8 cellular contexts compared by ENCODE assay signal in genomic region chr21:46295996-46296752, GRCh38. TPM values are rescaled to one million over a fixed set of nuclear protein-coding genes. Genes with fewer than 3 reads are reported as not detected.
DNase-seq lines count a peak whose midpoint lies in the region; ATAC-seq, FAIRE-seq and TF ChIP-seq lines count a peak whose summit lies in the region.

No MANE protein-coding gene starts in this region.

- FAIRE-seq in urothelium cell line (lab: Jason Lieb, UNC): no peak

- TF ChIP-seq POLR2A in body of pancreas (IDR thresholded peaks at IDR 0.05) (no peak), vagina (IDR thresholded peaks at IDR 0.05) (no peak)

- H3K36me3 ChIP-seq in body of pancreas (replicated peaks in 1 of 2; ENCODE audit: insufficient read depth in 1 of 2, low read depth in 2 of 2) (no peaks in the 10 kb centered on the region), vagina (peaks cover 0 to 9% of the 10 kb centered on the region in 2 donors)

- peak overlapping the region; percentile 75 for H3K4me3 Mint-ChIP-seq in memory B cell

- no peaks in the 10 kb centered on the region for H3K27me3 Mint-ChIP-seq in memory B cell

- no peaks in the 10 kb centered on the region for H3K27me3 ChIP-seq in body of pancreas
- H3K27me3 ChIP-seq in vagina: no peaks in the 10 kb centered on the region

- no peaks in the 10 kb centered on the region for H3K9me3 ChIP-seq in body of pancreas
- no peaks in the 10 kb centered on the region for H3K9me3 ChIP-seq in vagina

- H3K27ac Mint-ChIP-seq in memory B cell: peak overlapping the region; percentile 14

- H3K27ac ChIP-seq in body of pancreas: peak overlapping the region in 2 of 4 donors; percentile 18 to 44
- H3K27ac ChIP-seq in vagina: no peak overlapping the region

- no peaks in the 10 kb centered on the region for H3K9me3 Mint-ChIP-seq in memory B cell

- intact Hi-C loops in body of pancreas (cut with DNase I) (no loop called here), vagina (cut with DNase I) (no loop called here)

- DNase-seq in T-helper 1 cell (peak in 3 of 5 donors; percentile 24 to 52 (median 36)), body of pancreas (peak; percentile 37 to 76 (median 58)), memory B cell (ENCODE audit: low spot score in 2 of 2) (peak; percentile 50 to 57), urothelium cell line (ENCODE audit: low spot score) (no peak), vagina (ENCODE audit: extremely low spot score in 2 of 2) (no peak)
- DNase-seq in stimulated activated CD8-positive, alpha-beta memory T cell treated with anti-CD3 and anti-CD28 coated beads, Interleukin-4, amount 100 ng/mL, for 4 hours (ENCODE audit: low read depth in 2 of 2, low spot score in 1 of 2): peak; percentile 29 to 35

- H3K36me3 Mint-ChIP-seq in memory B cell: peaks cover 4% of the 10 kb centered on the region

- TF ChIP-seq CTCF in body of pancreas (IDR thresholded peaks at IDR 0.05) (no peak), vagina (IDR thresholded peaks at IDR 0.05) (no peak)

- WGBS in body of pancreas, 2 donors: 66 to 83% methylated on average over 21 to 25 of the region's 29 CpGs

- H3K4me1 Mint-ChIP-seq in memory B cell: peaks cover 13% of the 10 kb centered on the region

- no peak overlapping the region for H3K4me3 ChIP-seq in body of pancreas
- no peak overlapping the region for H3K4me3 ChIP-seq in vagina

- H3K4me1 ChIP-seq in body of pancreas: peaks cover 16% of the 10 kb centered on the region
- peaks cover 29% of the 10 kb centered on the region for H3K4me1 ChIP-seq in vagina

- ATAC-seq in GM18909 (IDR thresholded peaks at IDR 0.05; ENCODE audit: poor library complexity, unreplicated experiment): peak; percentile 81
- peak; percentile 74 for ATAC-seq in body of pancreas
- peak; percentile 97 for ATAC-seq in memory B cell (ENCODE audit: low read depth)
- no peak for ATAC-seq in HG03571 (IDR thresholded peaks at IDR 0.05; ENCODE audit: unreplicated experiment)

RNA-seq across cellular contexts. Expression of gene YBEY, which starts 10.0 kb away (rescaled TPM):
- total RNA-seq in body of pancreas (10 to 100 TPM in 1 of 2 donors, 1 to 10 TPM in 1; 4.9 to 15.2 TPM), vagina (11.3 TPM)

RNA-seq across cellular contexts. Expression of gene MCM3AP, which starts 10.8 kb away (rescaled TPM):
- 100 to 1,000 TPM in 1 of 2 donors, 10 to 100 TPM in 1; 52.7 to 102 TPM for total RNA-seq in body of pancreas
- total RNA-seq in vagina: 115 TPM

RNA-seq across cellular contexts. Expression of gene C21orf58, which starts 27.5 kb away (rescaled TPM):
- total RNA-seq in body of pancreas (1 to 10 TPM; 1.6 TPM), vagina (2.9 TPM)

RNA-seq across cellular contexts. Expression of gene PCNT, which starts 27.8 kb away (rescaled TPM):
- total RNA-seq in body of pancreas (10 to 100 TPM; 11.9 to 28.0 TPM), vagina (35.8 TPM)

Comparison
In these comparisons a context has a peak if more than half of its experiments do, and no peak if none do; other contexts are left out.
1. DNase-seq: peak in T-helper 1 cell (3 of 5), body of pancreas (4 of 4), memory B cell (2 of 2) and stimulated activated CD8-positive, alpha-beta memory T cell treated with anti-CD3 and anti-CD28 coated beads, Interleukin-4, amount 100 ng/mL, for 4 hours (2 of 2); none in urothelium cell line (single experiment) and vagina (0 of 2).